ENCODE assay signal across 17 cellular contexts in genomic region chr5:133265720-133266575, GRCh38.
A peak's percentile ranks its signal among the peaks of the same experiment; 100 is the strongest.
DNase-seq lines count a peak whose midpoint lies in the region; ATAC-seq and TF ChIP-seq lines count a peak whose summit lies in the region.
"Had no signal": no experiment of that assay in that cellular context is flagged by ENCODE, and none has a peak within 500 bp of the region (broad histone marks: within the 10 kb centered on the region; RNA-seq: fewer than 3 reads in every experiment).

No MANE protein-coding gene starts in this region.

- peak; percentile 45 for ATAC-seq in GM19035 (IDR thresholded peaks at IDR 0.05; ENCODE audit: unreplicated experiment)
- no peak for ATAC-seq in GM21390 (IDR thresholded peaks at IDR 0.05; ENCODE audit: unreplicated experiment)
- ATAC-seq: gastroesophageal sphincter had no signal

- DNase-seq in AG10803 (ENCODE audit: low read depth) (peak; percentile 15), NOMO-1 (lab: John Stamatoyannopoulos, UW; ENCODE audit: unreplicated experiment in 2 of 2) (peak; percentile 22 to 26), myocyte (ENCODE audit: low read depth) (peak; percentile 96), T-helper 2 cell (no peak), CD1c-positive myeloid dendritic cell (ENCODE audit: extremely low spot score) (no peak), suprapubic skin (ENCODE audit: low spot score in 2 of 2) (no peak)
- DNase-seq: activated naive CD4-positive, alpha-beta T cell; endodermal cell; Kasumi-1; mesenchymal stem cell; NCI-H748 treated with DMSO at 0.1 percent for 48 hours; pancreas; stimulated activated CD8-positive, alpha-beta memory T cell treated with anti-CD3 and anti-CD28 coated beads, Interleukin-4, amount 100 ng/mL, for 48 hours had no signal

- no peak overlapping the region for H3K27ac ChIP-seq in suprapubic skin
- H3K27ac ChIP-seq: gastroesophageal sphincter, pancreas, vagina had no signal

- WGBS in suprapubic skin, result 86% methylated on average over 8 of the region's 19 CpGs

- no peaks in the 10 kb centered on the region for H3K36me3 ChIP-seq in suprapubic skin
- H3K36me3 ChIP-seq: gastroesophageal sphincter, pancreas, vagina had no signal

- TF ChIP-seq POLR2A in suprapubic skin (IDR thresholded peaks at IDR 0.05), result no peak

- no peaks in the 10 kb centered on the region for H3K9me3 ChIP-seq in suprapubic skin
- H3K9me3 ChIP-seq: gastroesophageal sphincter, pancreas, vagina had no signal

- no peak for TF ChIP-seq CTCF in AG10803 (conservative IDR thresholded peaks at IDR 0.05; ENCODE audit: low read length)
- TF ChIP-seq CTCF in suprapubic skin (IDR thresholded peaks at IDR 0.05), result no peak

- H3K4me3 ChIP-seq in AG10803 (ENCODE audit: low read length) (no peak overlapping the region), suprapubic skin (no peak overlapping the region)
- H3K4me3 ChIP-seq: gastroesophageal sphincter, pancreas, vagina had no signal

- H3K4me1 ChIP-seq in suprapubic skin, result peaks cover 3% of the 10 kb centered on the region
- H3K4me1 ChIP-seq: gastroesophageal sphincter, vagina had no signal

- H3K27me3 ChIP-seq in suprapubic skin, result no peaks in the 10 kb centered on the region
- H3K27me3 ChIP-seq: pancreas, vagina had no signal

- no peak for TF ChIP-seq EP300 in suprapubic skin (IDR thresholded peaks at IDR 0.05)

Comparison
In these comparisons a context has a peak if more than half of its experiments do, and no peak if none do; other contexts are left out.
1. DNase-seq: peak in AG10803 (single experiment), NOMO-1 (2 of 2) and myocyte (single experiment); none in T-helper 2 cell (0 of 5), CD1c-positive myeloid dendritic cell (single experiment) and suprapubic skin (0 of 2).